In the genomic region with DNA sequence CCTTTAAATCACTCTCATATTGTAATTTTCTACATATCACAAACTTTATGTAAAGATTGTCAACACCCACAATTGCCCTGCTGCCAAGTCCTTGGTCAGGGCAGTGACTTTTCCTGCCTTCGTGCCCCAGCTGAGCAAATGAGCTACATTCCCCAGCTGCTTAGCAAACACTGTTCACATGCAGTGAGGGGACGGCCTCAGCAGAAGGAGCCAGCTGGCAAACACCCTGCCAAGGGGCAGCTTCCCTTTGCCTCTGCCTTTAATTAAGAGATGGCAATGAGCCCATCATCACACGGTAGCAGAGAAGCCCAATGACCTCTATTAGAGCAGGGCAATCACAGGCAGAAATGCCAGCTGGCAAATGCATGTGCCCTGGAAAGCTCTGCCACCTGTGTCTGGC, we compare ENCODE assay signal across 12 cellular contexts.
A peak's percentile ranks its signal among the peaks of the same experiment; 100 is the strongest.
DNase-seq lines count a peak whose midpoint lies in the region; ATAC-seq, FAIRE-seq and TF ChIP-seq lines count a peak whose summit lies in the region.
"Had no signal": no experiment of that assay in that cellular context is flagged by ENCODE, and none has a peak within 500 bp of the region (broad histone marks: within the 10 kb centered on the region; RNA-seq: fewer than 3 reads in every experiment).

No MANE protein-coding gene starts in this region.

- no peaks in the 10 kb centered on the region for H3K36me3 ChIP-seq in H1 (ENCODE audit: control insufficient read depth in 2 of 4, insufficient read depth in 4 of 4, low read length in 3 of 4)
- H3K36me3 ChIP-seq in neuronal stem cell (replicated peaks in 1 of 2; ENCODE audit: control insufficient read depth in 2 of 2, insufficient read depth in 2 of 2, low read length in 2 of 2): no peaks in the 10 kb centered on the region

- H2BK120ac ChIP-seq in H1 (replicated peaks; ENCODE audit: low read depth, low read length): no peak overlapping the region
- H2BK120ac ChIP-seq in neuronal stem cell (ENCODE audit: low read depth, low read length): no peak overlapping the region

- H3K9ac ChIP-seq in H1 (replicated peaks in 1 of 4; ENCODE audit: extremely low read depth in 1 of 4, low read depth in 3 of 4, low read length in 3 of 4) (no peak overlapping the region), neuronal stem cell (ENCODE audit: low read depth, low read length, poor library complexity) (no peak overlapping the region)

- no peaks in the 10 kb centered on the region for H4K20me1 ChIP-seq in H1 (replicated peaks in 1 of 2; ENCODE audit: control insufficient read depth in 1 of 2, insufficient read depth in 2 of 2, low read length in 2 of 2)

- no peak overlapping the region for H2BK20ac ChIP-seq in H1 (ENCODE audit: low read length)

- H3K79me1 ChIP-seq in H1 (ENCODE audit: low read depth, low read length) (no peaks in the 10 kb centered on the region), neuronal stem cell (ENCODE audit: low read depth, low read length) (no peaks in the 10 kb centered on the region)

- POLR2A ChIA-PET in H1 (lab: Charles Lee; ENCODE audit: partially characterized antibody): no interaction called here

- no peak for TF ChIP-seq RAD21 in H1 (IDR thresholded peaks at IDR 0.05 in 1 of 2, conservative IDR thresholded peaks at IDR 0.05 in 1 of 2; ENCODE audit: low read depth in 2 of 2, low read length in 2 of 2)

- no peaks in the 10 kb centered on the region for H3K9me3 ChIP-seq in H1 (ENCODE audit: insufficient read depth in 2 of 2, low read depth in 1 of 2, low read length in 1 of 2)
- no peaks in the 10 kb centered on the region for H3K9me3 ChIP-seq in neuronal stem cell (replicated peaks in 1 of 2; ENCODE audit: control insufficient read depth in 2 of 2, insufficient read depth in 1 of 2, low read depth in 1 of 2, low read length in 2 of 2)

- no peak overlapping the region for H3K23ac ChIP-seq in H1 (ENCODE audit: insufficient read length)
- no peak overlapping the region for H3K23ac ChIP-seq in neuronal stem cell (ENCODE audit: low read depth, low read length, poor library complexity)

- H3K14ac ChIP-seq in H1 (ENCODE audit: insufficient read length): no peak overlapping the region
- no peak overlapping the region for H3K14ac ChIP-seq in neuronal stem cell (ENCODE audit: low read length)

- no peaks in the 10 kb centered on the region for H3K23me2 ChIP-seq in H1 (ENCODE audit: low read depth, low read length)

- H2BK12ac ChIP-seq in H1 (ENCODE audit: low read depth, low read length) (no peak overlapping the region), neuronal stem cell (ENCODE audit: low read length) (no peak overlapping the region)

- H3K4ac ChIP-seq in H1 (replicated peaks; ENCODE audit: insufficient read length, low read depth, low read length) (no peak overlapping the region), neuronal stem cell (ENCODE audit: low read length) (no peak overlapping the region)

- no peak for FAIRE-seq in H54 (lab: Jason Lieb, UNC)
- no peak for FAIRE-seq in H1 (lab: Jason Lieb, UNC)

- no peak overlapping the region for H2AK5ac ChIP-seq in H1 (ENCODE audit: low read depth, low read length)
- no peak overlapping the region for H2AK5ac ChIP-seq in neuronal stem cell (ENCODE audit: low read depth, low read length)

- H3K27ac ChIP-seq in H1 (ENCODE audit: low read depth, low read length) (no peak overlapping the region), neuronal stem cell (replicated peaks; ENCODE audit: low read length) (no peak overlapping the region)
- H3K27ac ChIP-seq: skin epidermis had no signal

- H3K4me3 ChIP-seq in H1 (ENCODE audit: extremely low read depth in 1 of 4, insufficient read depth in 2 of 4, low read depth in 3 of 4, low read length in 4 of 4) (no peak overlapping the region), neuronal stem cell (ENCODE audit: low read length in 2 of 2) (peak overlapping the region in 1 of 2 donors; percentile 45)
- H3K4me3 ChIP-seq: skin epidermis had no signal

- H4K91ac ChIP-seq in H1 (replicated peaks; ENCODE audit: insufficient read length, low read length) (no peak overlapping the region), neuronal stem cell (ENCODE audit: low read depth, low read length, poor library complexity) (no peak overlapping the region)

- ATAC-seq in GM21723 (IDR thresholded peaks at IDR 0.05; ENCODE audit: unreplicated experiment): no peak
- ATAC-seq: T-cell had no signal

- H2BK15ac ChIP-seq in H1 (ENCODE audit: low read length) (no peak overlapping the region), neuronal stem cell (ENCODE audit: low read length) (no peak overlapping the region)

- H3K18ac ChIP-seq in H1 (ENCODE audit: extremely low read depth, low read length): no peak overlapping the region
- H3K18ac ChIP-seq in neuronal stem cell (ENCODE audit: low read length): no peak overlapping the region

- H3K4me2 ChIP-seq in H1 (ENCODE audit: insufficient read depth in 1 of 2, low read depth in 2 of 2, low read length in 2 of 2): no peak overlapping the region
- H3K4me2 ChIP-seq in neuronal stem cell (ENCODE audit: insufficient read depth, low read length, poor library complexity, severe bottlenecking): no peak overlapping the region

- no peak overlapping the region for H3K56ac ChIP-seq in H1 (replicated peaks; ENCODE audit: insufficient read length, low read depth, low read length)

- H2AFZ ChIP-seq in H1 (ENCODE audit: low read length) (0 out of 2 replicates have a peak overlapping the region, but pooled peaks have one; percentile 77), neuronal stem cell (ENCODE audit: low read length) (peak overlapping the region; percentile 51)

- TF ChIP-seq POLR2A in H54 (IDR thresholded peaks at IDR 0.05; ENCODE audit: low read depth, low read length): no peak
- TF ChIP-seq POLR2A in H1 (IDR thresholded peaks at IDR 0.05; ENCODE audit: control extremely low read depth in 1 of 2, low read depth in 2 of 2, low read length in 2 of 2): no peak

- no peak for TF ChIP-seq EP300 in H1 (IDR thresholded peaks at IDR 0.05; ENCODE audit: borderline replicate concordance in 1 of 2, low read depth in 2 of 2, low read length in 2 of 2)

- H3K79me2 ChIP-seq in H1 (ENCODE audit: control insufficient read depth in 1 of 2, insufficient read depth in 2 of 2, low read length in 2 of 2): no peaks in the 10 kb centered on the region

- no peak for TF ChIP-seq CTCF in H1 (IDR thresholded peaks at IDR 0.05; ENCODE audit: control extremely low read depth in 1 of 3, insufficient read depth in 1 of 3, low read depth in 1 of 3, low read length in 3 of 3)

- CTCF ChIA-PET in H1 (lab: Charles Lee; ENCODE audit: partially characterized antibody): interaction anchor here (1.2 kb wide), 1 partner anchor 366 kb away, joined by 3 read pairs; no protein-coding TSS in a partner anchor

- H4K8ac ChIP-seq in H1 (ENCODE audit: extremely low read depth, insufficient read depth, low read length): no peak overlapping the region
- H4K8ac ChIP-seq in neuronal stem cell (ENCODE audit: low read depth, low read length): no peak overlapping the region

- H3K4me1 ChIP-seq in H1 (replicated peaks in 1 of 4; ENCODE audit: control insufficient read depth in 3 of 4, insufficient read depth in 4 of 4, low read length in 3 of 4): no peaks in the 10 kb centered on the region
- H3K4me1 ChIP-seq in neuronal stem cell (ENCODE audit: control insufficient read depth in 2 of 2, insufficient read depth in 1 of 2, low read depth in 1 of 2, low read length in 2 of 2): no peaks in the 10 kb centered on the region

- peak; percentile 0 for DNase-seq in H54 (ENCODE audit: insufficient read length, low spot score)
- peak; percentile 70 for DNase-seq in NCI-H2196 treated with DMSO at 0.1 percent for 48 hours (lab: John Stamatoyannopoulos, UW; ENCODE audit: unreplicated experiment)
- no peak for DNase-seq in H1 (ENCODE audit: low read depth in 1 of 2, low spot score in 2 of 2)
- no peak for DNase-seq in neuronal stem cell (ENCODE audit: low spot score)
- DNase-seq in SIG-M5 treated with dmso at 0.1 percent for 504 hours (lab: John Stamatoyannopoulos, UW; ENCODE audit: unreplicated experiment): no peak
- DNase-seq in mesenteric fat pad (ENCODE audit: low spot score): no peak
- no peak for DNase-seq in T-helper 2 cell
- DNase-seq: GF-D8, MV-4-11, T-cell had no signal

- WGBS in H1 (ENCODE audit: extremely low coverage in 1 of 2, insufficient coverage in 1 of 2, insufficient read length in 1 of 2, insufficient replicate concordance in 2 of 2, low coverage in 1 of 2, low lambda C conversion rate in 2 of 2, missing lambda C conversion rate in 1 of 2), 2 experiments: 80% methylated on average over 3 of the region's 3 CpGs; no CpG with 5 or more reads in 1 of the 2 experiments
- WGBS in neuronal stem cell (ENCODE audit: extremely low coverage in 2 of 2, insufficient read length in 2 of 2, insufficient replicate concordance in 1 of 2), 2 donors: no CpG with 5 or more reads among the region's 3 CpGs

- H3K27me3 ChIP-seq in H1 (replicated peaks in 1 of 4; ENCODE audit: control insufficient read depth in 3 of 4, extremely low read depth in 1 of 4, insufficient read depth in 3 of 4, low read length in 3 of 4) (no peaks in the 10 kb centered on the region), neuronal stem cell (ENCODE audit: control insufficient read depth in 3 of 3, insufficient read depth in 3 of 3, low read depth in 1 of 3, low read length in 3 of 3) (no peaks in the 10 kb centered on the region)

- H4K5ac ChIP-seq in H1 (ENCODE audit: insufficient read length, low read depth, low read length): no peak overlapping the region

- H2BK5ac ChIP-seq in H1 (ENCODE audit: low read depth, low read length) (no peak overlapping the region), neuronal stem cell (ENCODE audit: low read length) (no peak overlapping the region)

TF ChIP-seq in H1, 55 proteins besides CTCF, POLR2A, EP300 and RAD21:
- TF ChIP-seq TBP (IDR thresholded peaks at IDR 0.05; ENCODE audit: low read depth, low read length) (peak; percentile 89), RFX5 (IDR thresholded peaks at IDR 0.05; ENCODE audit: borderline replicate concordance, low read depth, low read length) (no peak)

Comparison
In these comparisons a context has a peak if more than half of its experiments do, and no peak if none do; other contexts are left out.
1. DNase-seq: peak in H54 (single experiment) and NCI-H2196 treated with DMSO at 0.1 percent for 48 hours (single experiment); none in H1 (0 of 2), neuronal stem cell (single experiment), SIG-M5 treated with dmso at 0.1 percent for 504 hours (single experiment), mesenteric fat pad (single experiment) and T-helper 2 cell (0 of 5).